Comparison of ENCODE assay signal across 31 cellular contexts in genomic region chr5:58087905-58088304, GRCh38.
"Had no signal": no experiment of that assay in that cellular context is flagged by ENCODE, and none has a peak within 500 bp of the region (broad histone marks: within the 10 kb centered on the region; RNA-seq: fewer than 3 reads in every experiment).

No MANE protein-coding gene starts in this region.

- H3K27me3 ChIP-seq: ascending aorta, breast epithelium, cardiac muscle cell, colonic mucosa, esophagus muscularis mucosa, foreskin keratinocyte, gastrocnemius medialis, heart left ventricle had no signal

- H3K27ac ChIP-seq: ascending aorta, cardiac muscle cell, colonic mucosa, esophagus muscularis mucosa, foreskin keratinocyte, gastrocnemius medialis, VCaP had no signal

- H3K27me3 Mint-ChIP-seq: activated CD4-positive, alpha-beta memory T cell treated with anti-CD3 and anti-CD28 coated beads, Interleukin-2, amount 10 ng/mL, durations not matched to agents 7 days and 5 days; activated naive CD4-positive, alpha-beta T cell treated with anti-CD3 and anti-CD28 coated beads, Interleukin-2, amount 10 ng/mL, durations not matched to agents 7 days and 5 days; brain had no signal

- H3K4me1 ChIP-seq: ascending aorta, breast epithelium, colonic mucosa, esophagus muscularis mucosa, foreskin keratinocyte, gastrocnemius medialis had no signal

- H3K4me3 ChIP-seq: ascending aorta, breast epithelium, cardiac muscle cell, colonic mucosa, esophagus muscularis mucosa, gastrocnemius medialis, heart left ventricle had no signal

- DNase-seq: activated CD4-positive, alpha-beta memory T cell treated with anti-CD3 and anti-CD28 coated beads, Interleukin-2, amount 10 ng/mL, durations not matched to agents 7 days and 5 days; activated CD4-positive, alpha-beta T cell treated with anti-CD3 and anti-CD28 coated beads for 1 hour; activated CD4-positive, alpha-beta T cell treated with anti-CD3 and anti-CD28 coated beads for 4 hours; activated CD4-positive, alpha-beta T cell treated with anti-CD3 and anti-CD28 coated beads, Interleukin-2, amount 10 ng/mL, durations not matched to agents 7 days and 5 days; activated CD4-positive, alpha-beta T cell treated with anti-CD3 and anti-CD28 coated beads, Interleukin-2, amount 50 U/mL, for 4 hours; activated CD8-positive, alpha-beta memory T cell treated with anti-CD3 and anti-CD28 coated beads, Interleukin-2, amount 50 U/mL, for 48 hours; activated gamma-delta T cell; activated naive CD4-positive, alpha-beta T cell; activated naive CD4-positive, alpha-beta T cell treated with anti-CD3 and anti-CD28 coated beads, Interleukin-2, amount 10 ng/mL, durations not matched to agents 7 days and 5 days; activated naive CD8-positive, alpha-beta T cell treated with anti-CD3 and anti-CD28 coated beads, Interleukin-2, amount 10 ng/mL, durations not matched to agents 7 days and 5 days; activated T-cell treated with anti-CD3 and anti-CD28 coated beads for 4 hours; activated T-cell treated with anti-CD3 and anti-CD28 coated beads, Interleukin-2, amount 50 U/mL, for 24 hours; activated T-cell treated with anti-CD3 and anti-CD28 coated beads, Interleukin-2, amount 50 U/mL, for 72 hours; central memory CD4-positive, alpha-beta T cell; cerebellar nuclear complex; colonic mucosa; effector memory CD4-positive, alpha-beta T cell; endodermal cell; erythroblast; foreskin keratinocyte; gastrocnemius medialis; glutamatergic neuron; heart left ventricle had no signal

- ATAC-seq: activated naive CD4-positive, alpha-beta T cell treated with anti-CD3 and anti-CD28 coated beads, Interleukin-2, amount 50 U/mL, for 72 hours; activated T-cell treated with anti-CD3 and anti-CD28 coated beads, Interleukin-2, amount 50 U/mL, for 72 hours; foreskin keratinocyte; gastrocnemius medialis; heart left ventricle; WTC11 had no signal

- H3K4me1 Mint-ChIP-seq: activated CD4-positive, alpha-beta memory T cell treated with anti-CD3 and anti-CD28 coated beads, Interleukin-2, amount 10 ng/mL, durations not matched to agents 7 days and 5 days; activated CD4-positive, alpha-beta T cell treated with anti-CD3 and anti-CD28 coated beads, Interleukin-2, amount 10 ng/mL, durations not matched to agents 7 days and 5 days; activated naive CD4-positive, alpha-beta T cell treated with anti-CD3 and anti-CD28 coated beads, Interleukin-2, amount 10 ng/mL, durations not matched to agents 7 days and 5 days; activated naive CD8-positive, alpha-beta T cell treated with anti-CD3 and anti-CD28 coated beads, Interleukin-2, amount 10 ng/mL, durations not matched to agents 7 days and 5 days; endodermal cell had no signal

- H3K36me3 Mint-ChIP-seq: activated naive CD4-positive, alpha-beta T cell treated with anti-CD3 and anti-CD28 coated beads, Interleukin-2, amount 10 ng/mL, durations not matched to agents 7 days and 5 days; activated naive CD4-positive, alpha-beta T cell treated with anti-CD3 and anti-CD28 coated beads, Interleukin-2, amount 50 U/mL, for 72 hours; activated naive CD8-positive, alpha-beta T cell treated with anti-CD3 and anti-CD28 coated beads, Interleukin-2, amount 10 ng/mL, durations not matched to agents 7 days and 5 days; brain; WTC11 had no signal

- H3K9me3 ChIP-seq: ascending aorta, breast epithelium, colonic mucosa, esophagus muscularis mucosa, gastrocnemius medialis, heart left ventricle had no signal

- H3K4me3 Mint-ChIP-seq: activated CD4-positive, alpha-beta memory T cell treated with anti-CD3 and anti-CD28 coated beads, Interleukin-2, amount 10 ng/mL, durations not matched to agents 7 days and 5 days; activated CD4-positive, alpha-beta T cell treated with anti-CD3 and anti-CD28 coated beads, Interleukin-2, amount 10 ng/mL, durations not matched to agents 7 days and 5 days; activated naive CD4-positive, alpha-beta T cell treated with anti-CD3 and anti-CD28 coated beads, Interleukin-2, amount 10 ng/mL, durations not matched to agents 7 days and 5 days; activated naive CD8-positive, alpha-beta T cell treated with anti-CD3 and anti-CD28 coated beads, Interleukin-2, amount 10 ng/mL, durations not matched to agents 7 days and 5 days; activated T-cell treated with anti-CD3 and anti-CD28 coated beads, Interleukin-2, amount 50 U/mL, for 24 hours; activated T-cell treated with anti-CD3 and anti-CD28 coated beads, Interleukin-2, amount 50 U/mL, for 72 hours; brain; endodermal cell; WTC11 had no signal

- H3K36me3 ChIP-seq: ascending aorta, breast epithelium, cardiac muscle cell, colonic mucosa, esophagus muscularis mucosa, gastrocnemius medialis, heart left ventricle had no signal

- H3K27ac Mint-ChIP-seq: activated CD4-positive, alpha-beta memory T cell treated with anti-CD3 and anti-CD28 coated beads, Interleukin-2, amount 10 ng/mL, durations not matched to agents 7 days and 5 days; activated CD4-positive, alpha-beta T cell treated with anti-CD3 and anti-CD28 coated beads, Interleukin-2, amount 10 ng/mL, durations not matched to agents 7 days and 5 days; activated naive CD4-positive, alpha-beta T cell treated with anti-CD3 and anti-CD28 coated beads, Interleukin-2, amount 10 ng/mL, durations not matched to agents 7 days and 5 days; activated naive CD4-positive, alpha-beta T cell treated with anti-CD3 and anti-CD28 coated beads, Interleukin-2, amount 50 U/mL, for 72 hours; activated naive CD8-positive, alpha-beta T cell treated with anti-CD3 and anti-CD28 coated beads, Interleukin-2, amount 10 ng/mL, durations not matched to agents 7 days and 5 days; activated T-cell treated with anti-CD3 and anti-CD28 coated beads, Interleukin-2, amount 50 U/mL, for 24 hours; activated T-cell treated with anti-CD3 and anti-CD28 coated beads, Interleukin-2, amount 50 U/mL, for 72 hours; endodermal cell; WTC11 had no signal

- H3K9me3 Mint-ChIP-seq: activated CD4-positive, alpha-beta memory T cell treated with anti-CD3 and anti-CD28 coated beads, Interleukin-2, amount 10 ng/mL, durations not matched to agents 7 days and 5 days; activated CD4-positive, alpha-beta T cell treated with anti-CD3 and anti-CD28 coated beads, Interleukin-2, amount 10 ng/mL, durations not matched to agents 7 days and 5 days; activated naive CD4-positive, alpha-beta T cell treated with anti-CD3 and anti-CD28 coated beads, Interleukin-2, amount 10 ng/mL, durations not matched to agents 7 days and 5 days; activated naive CD4-positive, alpha-beta T cell treated with anti-CD3 and anti-CD28 coated beads, Interleukin-2, amount 50 U/mL, for 72 hours; activated naive CD8-positive, alpha-beta T cell treated with anti-CD3 and anti-CD28 coated beads, Interleukin-2, amount 10 ng/mL, durations not matched to agents 7 days and 5 days; activated T-cell treated with anti-CD3 and anti-CD28 coated beads, Interleukin-2, amount 50 U/mL, for 24 hours; activated T-cell treated with anti-CD3 and anti-CD28 coated beads, Interleukin-2, amount 50 U/mL, for 72 hours; brain; endodermal cell had no signal
